Comparison of ENCODE assay signal across 5 cellular contexts in genomic region chr11:30268638-30269037, GRCh38. TPM values are rescaled to one million over a fixed set of nuclear protein-coding genes. Genes with fewer than 3 reads are reported as not detected.
"Had no signal": no experiment of that assay in that cellular context is flagged by ENCODE, and none has a peak within 500 bp of the region (broad histone marks: within the 10 kb centered on the region; RNA-seq: fewer than 3 reads in every experiment).

No MANE protein-coding gene starts in this region.

RNA-seq across cellular contexts. Expression of gene FSHB, which starts 37.8 kb away (rescaled TPM):
- total RNA-seq: HT-29, HT1080, IMR-90, K562 had no signal
- polyA plus RNA-seq: IgD-negative memory B cell, IMR-90, K562 had no signal
